Comparison of ENCODE assay signal across 10 cellular contexts in genomic region chr21:25283720-25284119, GRCh38.
DNase-seq lines count a peak whose midpoint lies in the region; ATAC-seq, FAIRE-seq and TF ChIP-seq lines count a peak whose summit lies in the region.
"Had no signal": no experiment of that assay in that cellular context is flagged by ENCODE, and none has a peak within 500 bp of the region (broad histone marks: within the 10 kb centered on the region; RNA-seq: fewer than 3 reads in every experiment).

No MANE protein-coding gene starts in this region.

- no peak overlapping the region for H3K27ac ChIP-seq in WERI-Rb-1
- H3K27ac ChIP-seq: upper lobe of left lung had no signal

- H3K4me3 ChIP-seq in GM06990 (replicated peaks; ENCODE audit: low read depth, low read length) (no peak overlapping the region), WERI-Rb-1 (ENCODE audit: low read depth, low read length) (no peak overlapping the region)
- H3K4me3 ChIP-seq: upper lobe of left lung had no signal

- no peak for FAIRE-seq in D721Med (lab: Jason Lieb, UNC)

- H3K27me3 ChIP-seq in GM06990 (replicated peaks; ENCODE audit: control insufficient read depth, insufficient read depth, low read length) (no peaks in the 10 kb centered on the region), WERI-Rb-1 (ENCODE audit: insufficient read depth, low read depth, severe bottlenecking) (no peaks in the 10 kb centered on the region)
- H3K27me3 ChIP-seq: upper lobe of left lung had no signal

- H3K4me3 Mint-ChIP-seq in memory B cell: no peak overlapping the region
- no peak overlapping the region for H3K4me3 Mint-ChIP-seq in activated T-helper 1 cell treated with anti-CD3 and anti-CD28 coated beads, Interleukin-12 subunit alpha, Interleukin-12 subunit beta, Interleukin-2, Interleukin-4 antibody, amounts not matched to agents 30 ng/mL and 10 ng/mL and 1 ng/mL, durations not matched to agents 14 hours and 24 hours and 36 hours
- H3K4me3 Mint-ChIP-seq: naive B cell had no signal

- no peaks in the 10 kb centered on the region for H3K36me3 Mint-ChIP-seq in memory B cell
- no peaks in the 10 kb centered on the region for H3K36me3 Mint-ChIP-seq in activated T-helper 1 cell treated with anti-CD3 and anti-CD28 coated beads, Interleukin-12 subunit alpha, Interleukin-12 subunit beta, Interleukin-2, Interleukin-4 antibody, amounts not matched to agents 30 ng/mL and 10 ng/mL and 1 ng/mL, durations not matched to agents 14 hours and 24 hours and 36 hours (ENCODE audit: low read depth)
- H3K36me3 Mint-ChIP-seq: naive B cell had no signal

- H3K9me3 Mint-ChIP-seq in memory B cell: no peaks in the 10 kb centered on the region
- no peaks in the 10 kb centered on the region for H3K9me3 Mint-ChIP-seq in activated T-helper 1 cell treated with anti-CD3 and anti-CD28 coated beads, Interleukin-12 subunit alpha, Interleukin-12 subunit beta, Interleukin-2, Interleukin-4 antibody, amounts not matched to agents 30 ng/mL and 10 ng/mL and 1 ng/mL, durations not matched to agents 14 hours and 24 hours and 36 hours

- ATAC-seq in HG03280 (IDR thresholded peaks at IDR 0.05; ENCODE audit: unreplicated experiment): peak; percentile 79
- ATAC-seq in memory B cell (ENCODE audit: low read depth): peak; percentile 42

- no peaks in the 10 kb centered on the region for H3K9me3 ChIP-seq in WERI-Rb-1 (ENCODE audit: severe bottlenecking)
- H3K9me3 ChIP-seq: upper lobe of left lung had no signal

- intact Hi-C loops in activated T-helper 1 cell treated with anti-CD3 and anti-CD28 coated beads, Interleukin-12 subunit alpha, Interleukin-12 subunit beta, Interleukin-2, Interleukin-4 antibody, amounts not matched to agents 30 ng/mL and 10 ng/mL and 1 ng/mL, durations not matched to agents 14 hours and 24 hours and 36 hours (cut with micrococcal nuclease): loop anchor here (1.0 to 10.0 kb wide), 2 partner anchors 103 to 291 kb away; no protein-coding TSS in a partner anchor

- H3K36me3 ChIP-seq in GM06990 (ENCODE audit: control insufficient read depth, insufficient read depth, low read length) (no peaks in the 10 kb centered on the region), WERI-Rb-1 (no peaks in the 10 kb centered on the region)
- H3K36me3 ChIP-seq: upper lobe of left lung had no signal

- H3K27me3 Mint-ChIP-seq in memory B cell: no peaks in the 10 kb centered on the region
- peaks cover 4% of the 10 kb centered on the region for H3K27me3 Mint-ChIP-seq in activated T-helper 1 cell treated with anti-CD3 and anti-CD28 coated beads, Interleukin-12 subunit alpha, Interleukin-12 subunit beta, Interleukin-2, Interleukin-4 antibody, amounts not matched to agents 30 ng/mL and 10 ng/mL and 1 ng/mL, durations not matched to agents 14 hours and 24 hours and 36 hours (ENCODE audit: insufficient read depth)
- H3K27me3 Mint-ChIP-seq: naive B cell had no signal

- H3K27ac Mint-ChIP-seq in memory B cell: no peak overlapping the region
- no peak overlapping the region for H3K27ac Mint-ChIP-seq in activated T-helper 1 cell treated with anti-CD3 and anti-CD28 coated beads, Interleukin-12 subunit alpha, Interleukin-12 subunit beta, Interleukin-2, Interleukin-4 antibody, amounts not matched to agents 30 ng/mL and 10 ng/mL and 1 ng/mL, durations not matched to agents 14 hours and 24 hours and 36 hours

- H3K4me1 Mint-ChIP-seq in memory B cell: peaks cover 13% of the 10 kb centered on the region
- H3K4me1 Mint-ChIP-seq in activated T-helper 1 cell treated with anti-CD3 and anti-CD28 coated beads, Interleukin-12 subunit alpha, Interleukin-12 subunit beta, Interleukin-2, Interleukin-4 antibody, amounts not matched to agents 30 ng/mL and 10 ng/mL and 1 ng/mL, durations not matched to agents 14 hours and 24 hours and 36 hours (ENCODE audit: low read depth): no peaks in the 10 kb centered on the region

- DNase-seq in GM06990 (ENCODE audit: extremely low read depth, insufficient read length): no peak
- no peak for DNase-seq in WERI-Rb-1
- DNase-seq in memory B cell (ENCODE audit: low spot score in 2 of 2): no peak
- no peak for DNase-seq in D721Med (ENCODE audit: insufficient read length, low spot score)
- no peak for DNase-seq in effector CD8-positive, alpha-beta T cell (lab: John Stamatoyannopoulos, UW)
- no peak for DNase-seq in activated T-helper 1 cell treated with anti-CD3 and anti-CD28 coated beads, Interleukin-12 subunit alpha, Interleukin-12 subunit beta, Interleukin-2, Interleukin-4 antibody, amounts not matched to agents 30 ng/mL and 10 ng/mL and 1 ng/mL, durations not matched to agents 14 hours and 24 hours and 36 hours (ENCODE audit: low spot score)
- DNase-seq in stimulated activated CD4-positive, alpha-beta T cell treated with anti-CD3 and anti-CD28 coated beads, Interleukin-4, amount 100 ng/mL, for 1 hour: no peak
- DNase-seq: naive B cell, upper lobe of left lung had no signal

- TF ChIP-seq CTCF in GM06990 (IDR thresholded peaks at IDR 0.05; ENCODE audit: insufficient read depth, low read length, poor library complexity, severe bottlenecking): peak; percentile 47
- TF ChIP-seq CTCF in WERI-Rb-1 (IDR thresholded peaks at IDR 0.05; ENCODE audit: low read depth, low read length): peak; percentile 43; the same call in 1 of the 2 replicates
- no peak for TF ChIP-seq CTCF in D721Med (IDR thresholded peaks at IDR 0.05; ENCODE audit: insufficient read depth, missing control alignments)
